ENCODE assay signal across 8 cellular contexts in the genomic region with DNA sequence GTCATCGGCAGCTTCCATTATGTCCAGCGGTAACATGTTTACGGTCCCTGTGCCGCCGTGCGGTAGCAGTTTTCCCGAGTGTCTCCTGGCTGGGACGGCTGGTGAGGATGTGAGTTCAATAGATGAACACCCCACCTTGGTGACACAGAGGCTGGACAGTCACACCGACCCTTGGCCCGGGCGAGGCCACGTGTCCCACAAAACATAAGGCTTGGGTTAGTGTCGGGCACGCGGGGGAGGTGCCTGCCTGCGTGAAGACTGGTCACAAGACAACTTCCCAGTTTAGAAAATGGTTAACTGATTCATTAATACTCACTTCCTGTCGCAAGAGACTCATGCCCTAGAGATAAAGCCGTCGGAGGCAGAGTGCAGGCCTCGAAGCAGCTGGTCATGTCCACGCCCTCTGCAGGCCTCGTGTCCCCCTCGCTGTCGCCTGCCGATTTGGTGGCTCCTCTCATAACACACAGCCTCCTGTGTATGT. TPM values are rescaled to one million over a fixed set of nuclear protein-coding genes. Genes with fewer than 3 reads are reported as not detected.
A peak's percentile ranks its signal among the peaks of the same experiment; 100 is the strongest.
DNase-seq lines count a peak whose midpoint lies in the region; ATAC-seq, FAIRE-seq and TF ChIP-seq lines count a peak whose summit lies in the region.

No MANE protein-coding gene starts in this region.

- H3K27me3 Mint-ChIP-seq in effector memory CD8-positive, alpha-beta T cell = no peaks in the 10 kb centered on the region
- H3K27me3 Mint-ChIP-seq in naive thymus-derived CD4-positive, alpha-beta T cell = no peaks in the 10 kb centered on the region

- peak overlapping the region; percentile 40 to 51 for H3K4me3 Mint-ChIP-seq in effector memory CD8-positive, alpha-beta T cell
- H3K4me3 Mint-ChIP-seq in naive thymus-derived CD4-positive, alpha-beta T cell = peak overlapping the region in 9 of 10 donors; percentile 43 to 79 (median 70)

- POLR2A ChIA-PET in naive thymus-derived CD4-positive, alpha-beta T cell (lab: Charles Lee) = interaction anchor here (0.9 to 8.5 kb wide), 4 partner anchors 10 to 33 kb away, joined by 3 to 137 read pairs (median 4); a partner anchor contains a TSS

- no peak for ATAC-seq in effector memory CD8-positive, alpha-beta T cell (replicated peaks)
- peak; percentile 63 for ATAC-seq in naive thymus-derived CD4-positive, alpha-beta T cell
- no peak for ATAC-seq in HG02973 (IDR thresholded peaks at IDR 0.05; ENCODE audit: unreplicated experiment)
- no peak for ATAC-seq in GM18505 (IDR thresholded peaks at IDR 0.05; ENCODE audit: unreplicated experiment)

- no peaks in the 10 kb centered on the region for H3K9me3 ChIP-seq in naive thymus-derived CD4-positive, alpha-beta T cell (ENCODE audit: control insufficient read depth in 2 of 3, low read length in 3 of 3)

- peaks cover 0 to 58% (median 23%) of the 10 kb centered on the region in 3 experiments for H3K36me3 ChIP-seq in naive thymus-derived CD4-positive, alpha-beta T cell (ENCODE audit: control insufficient read depth in 2 of 3, insufficient read depth in 3 of 3, low read length in 3 of 3)

- H3K4me1 ChIP-seq in naive thymus-derived CD4-positive, alpha-beta T cell (ENCODE audit: control insufficient read depth in 2 of 2, insufficient read depth in 2 of 2, low read length in 2 of 2) = peaks cover 40 to 72% of the 10 kb centered on the region in 2 donors

- H3K27ac ChIP-seq in naive thymus-derived CD4-positive, alpha-beta T cell (ENCODE audit: low read depth, low read length) = peak overlapping the region; percentile 51

- H3K36me3 Mint-ChIP-seq in effector memory CD8-positive, alpha-beta T cell (ENCODE audit: insufficient read depth) = peaks cover 54% of the 10 kb centered on the region
- peaks cover 6 to 37% (median 29%) of the 10 kb centered on the region in 5 donors for H3K36me3 Mint-ChIP-seq in naive thymus-derived CD4-positive, alpha-beta T cell

- intact Hi-C loops in naive thymus-derived CD4-positive, alpha-beta T cell (cut with micrococcal nuclease) = no loop called here

- DNase-seq in 8988T (peak; percentile 55), GM19239 (ENCODE audit: insufficient read length, low spot score) (no peak), RPMI7951 (ENCODE audit: low read depth) (peak; percentile 95), NCI-H1417 (lab: John Stamatoyannopoulos, UW) (no peak)
- no peak for DNase-seq in effector memory CD8-positive, alpha-beta T cell
- peak in 2 of 9 donors; percentile 12 to 14 for DNase-seq in naive thymus-derived CD4-positive, alpha-beta T cell

- CTCF ChIA-PET in naive thymus-derived CD4-positive, alpha-beta T cell (lab: Charles Lee) = interaction anchor here (0.6 kb wide), 1 partner anchor 19 kb away, joined by 3 read pairs; no protein-coding TSS in a partner anchor

- peaks cover 39 to 55% of the 10 kb centered on the region in 2 donors for H3K4me1 Mint-ChIP-seq in effector memory CD8-positive, alpha-beta T cell (ENCODE audit: low read depth in 2 of 2)
- H3K4me1 Mint-ChIP-seq in naive thymus-derived CD4-positive, alpha-beta T cell = peaks cover 49 to 81% (median 60%) of the 10 kb centered on the region in 7 donors

- no peak for TF ChIP-seq POLR2A in GM18505 (IDR thresholded peaks at IDR 0.05; ENCODE audit: borderline replicate concordance, extremely low read depth, insufficient read depth, insufficient read length)

- H3K27ac Mint-ChIP-seq in effector memory CD8-positive, alpha-beta T cell = peak overlapping the region; percentile 25 to 91
- H3K27ac Mint-ChIP-seq in naive thymus-derived CD4-positive, alpha-beta T cell = peak overlapping the region in 8 of 9 donors; percentile 68 to 92 (median 88)

- no peaks in the 10 kb centered on the region for H3K9me3 Mint-ChIP-seq in effector memory CD8-positive, alpha-beta T cell
- H3K9me3 Mint-ChIP-seq in naive thymus-derived CD4-positive, alpha-beta T cell = peaks cover 0 to 10% (median 0%) of the 10 kb centered on the region in 11 donors

- no peak overlapping the region for H3K4me3 ChIP-seq in naive thymus-derived CD4-positive, alpha-beta T cell (ENCODE audit: low read length)

- H3K27me3 ChIP-seq in naive thymus-derived CD4-positive, alpha-beta T cell (ENCODE audit: control insufficient read depth in 2 of 2, insufficient read depth in 2 of 2, low read length in 2 of 2) = no peaks in the 10 kb centered on the region

- FAIRE-seq in GM19239 (lab: Jason Lieb, UNC) = peak; percentile 68

RNA-seq across cellular contexts. Expression of a gene that starts 17.2 kb away (rescaled TPM):
- 22.8 and 24.4 TPM in 2 replicates for total RNA-seq in RPMI7951 (2014; rRNA removed; shearing (Covaris generic))
- total RNA-seq in naive thymus-derived CD4-positive, alpha-beta T cell = 100 to 1,000 TPM; 110 to 227 (median 199) TPM
- 100 to 1,000 TPM; 109 to 195 TPM for polyA plus RNA-seq in naive thymus-derived CD4-positive, alpha-beta T cell

Comparison
In these comparisons a context has a peak if more than half of its experiments do, and no peak if none do; other contexts are left out.
1. DNase-seq: peak in 8988T (single experiment) and RPMI7951 (single experiment); none in GM19239 (single experiment), effector memory CD8-positive, alpha-beta T cell (0 of 3) and NCI-H1417 (0 of 3).